ENCODE assay signal across 7 cellular contexts in genomic region chr10:79137404-79137803, GRCh38.
DNase-seq lines count a peak whose midpoint lies in the region; ATAC-seq, FAIRE-seq and TF ChIP-seq lines count a peak whose summit lies in the region.

No MANE protein-coding gene starts in this region.

- peak overlapping the region; percentile 60 for H3K18ac ChIP-seq in H1 (ENCODE audit: extremely low read depth, low read length)

- no peak overlapping the region for H3K4me2 ChIP-seq in H1 (ENCODE audit: insufficient read depth in 1 of 2, low read depth in 2 of 2, low read length in 2 of 2)

- H3K27ac Mint-ChIP-seq in stimulated activated naive B cell treated with anti-CD40 and anti-IgM and Interleukin-4, amounts not matched to agents 10 μg/mL and 1 μg/mL and 100 μg/mL, for 72 hours: peak overlapping the region; percentile 63
- no peak overlapping the region for H3K27ac Mint-ChIP-seq in WTC11

- peak overlapping the region; percentile 66; the same call in 1 of the 2 replicates for H2BK5ac ChIP-seq in H1 (ENCODE audit: low read depth, low read length)

- H3K23me2 ChIP-seq in H1 (ENCODE audit: low read depth, low read length): peaks cover 3% of the 10 kb centered on the region

- no peak overlapping the region for H2AK5ac ChIP-seq in H1 (ENCODE audit: low read depth, low read length)

- H2BK15ac ChIP-seq in H1 (ENCODE audit: low read length): no peak overlapping the region

- peaks cover 0 to 22% of the 10 kb centered on the region in 2 experiments; a peak in 3 of 4 replicates for H3K79me2 ChIP-seq in H1 (ENCODE audit: control insufficient read depth in 1 of 2, insufficient read depth in 2 of 2, low read length in 2 of 2)

- no peaks in the 10 kb centered on the region for H3K27me3 ChIP-seq in H1 (replicated peaks in 1 of 4; ENCODE audit: control insufficient read depth in 3 of 4, extremely low read depth in 1 of 4, insufficient read depth in 3 of 4, low read length in 3 of 4)

- H2BK120ac ChIP-seq in H1 (replicated peaks; ENCODE audit: low read depth, low read length): no peak overlapping the region

- H2BK12ac ChIP-seq in H1 (ENCODE audit: low read depth, low read length): peak overlapping the region; percentile 27; the same call in 1 of the 2 replicates

- H4K5ac ChIP-seq in H1 (ENCODE audit: insufficient read length, low read depth, low read length): no peak overlapping the region

- peaks cover 2 to 12% of the 10 kb centered on the region in 2 experiments for H4K20me1 ChIP-seq in H1 (replicated peaks in 1 of 2; ENCODE audit: control insufficient read depth in 1 of 2, insufficient read depth in 2 of 2, low read length in 2 of 2)

- peaks cover 46 to 57% of the 10 kb centered on the region in 2 donors for H3K4me1 Mint-ChIP-seq in stimulated activated naive B cell treated with anti-CD40 and anti-IgM and Interleukin-4, amounts not matched to agents 10 μg/mL and 1 μg/mL and 100 μg/mL, for 72 hours
- H3K4me1 Mint-ChIP-seq in WTC11: peaks cover 71% of the 10 kb centered on the region

- no peak overlapping the region for H3K4me3 ChIP-seq in H1 (ENCODE audit: extremely low read depth in 1 of 4, insufficient read depth in 2 of 4, low read depth in 3 of 4, low read length in 4 of 4)

- TF ChIP-seq CTCF in H1 (IDR thresholded peaks at IDR 0.05; ENCODE audit: control extremely low read depth in 1 of 3, insufficient read depth in 1 of 3, low read depth in 1 of 3, low read length in 3 of 3): no peak
- no peak for TF ChIP-seq CTCF in WTC11 (IDR thresholded peaks at IDR 0.05)

- no peaks in the 10 kb centered on the region for H3K9me3 ChIP-seq in H1 (ENCODE audit: insufficient read depth in 2 of 2, low read depth in 1 of 2, low read length in 1 of 2)

- CTCF ChIA-PET in H1 (lab: Charles Lee; ENCODE audit: partially characterized antibody) (interaction anchor here (0.8 to 2.4 kb wide), 7 partner anchors 11 to 57 kb away, joined by 3 to 9 read pairs (median 4); no protein-coding TSS in a partner anchor), WTC11 (lab: Charles Lee) (interaction anchor here (1.3 to 1.6 kb wide), 3 partner anchors 10 to 58 kb away, joined by 4 to 5 read pairs (median 4); no protein-coding TSS in a partner anchor)

- no peak overlapping the region for H3K9ac ChIP-seq in H1 (replicated peaks in 1 of 4; ENCODE audit: extremely low read depth in 1 of 4, low read depth in 3 of 4, low read length in 3 of 4)

- ATAC-seq in GM21360 (IDR thresholded peaks at IDR 0.05; ENCODE audit: unreplicated experiment) (peak; percentile 9), HG03354 (IDR thresholded peaks at IDR 0.05; ENCODE audit: poor library complexity, severe bottlenecking, unreplicated experiment) (peak; percentile 28), WTC11 (no peak; the same call in 1 of the 2 replicates), GM19035 (IDR thresholded peaks at IDR 0.05; ENCODE audit: unreplicated experiment) (no peak)
- peak in 1 of 2 donors; percentile 8 for ATAC-seq in stimulated activated naive B cell treated with anti-CD40 and anti-IgM and Interleukin-4, amounts not matched to agents 10 μg/mL and 1 μg/mL and 100 μg/mL, for 72 hours (replicated peaks)

- H3K36me3 ChIP-seq in H1 (ENCODE audit: control insufficient read depth in 2 of 4, insufficient read depth in 4 of 4, low read length in 3 of 4): peaks cover 0 to 16% (median 4%) of the 10 kb centered on the region in 4 experiments; a peak in 4 of 8 replicates

- H3K4ac ChIP-seq in H1 (replicated peaks; ENCODE audit: insufficient read length, low read depth, low read length): no peak overlapping the region

- H3K4me1 ChIP-seq in H1 (replicated peaks in 1 of 4; ENCODE audit: control insufficient read depth in 3 of 4, insufficient read depth in 4 of 4, low read length in 3 of 4): peaks cover 8 to 36% (median 20%) of the 10 kb centered on the region in 4 experiments

- DNase-seq in H1 (ENCODE audit: low read depth in 1 of 2, low spot score in 2 of 2) (no peak), WTC11 (ENCODE audit: low spot score) (no peak), Ammon's horn (ENCODE audit: low spot score) (no peak)
- DNase-seq in stimulated activated naive B cell treated with anti-CD40 and anti-IgM and Interleukin-4, amounts not matched to agents 10 μg/mL and 1 μg/mL and 100 μg/mL, for 72 hours: no peak

- no peak overlapping the region for H2BK20ac ChIP-seq in H1 (ENCODE audit: low read length)

- peak overlapping the region; percentile 7 for H4K8ac ChIP-seq in H1 (ENCODE audit: extremely low read depth, insufficient read depth, low read length)

- H3K36me3 Mint-ChIP-seq in stimulated activated naive B cell treated with anti-CD40 and anti-IgM and Interleukin-4, amounts not matched to agents 10 μg/mL and 1 μg/mL and 100 μg/mL, for 72 hours: peaks cover 11 to 17% of the 10 kb centered on the region in 2 donors
- peaks cover 9% of the 10 kb centered on the region; the same call in 1 of the 2 replicates for H3K36me3 Mint-ChIP-seq in WTC11

- POLR2A ChIA-PET in H1 (lab: Charles Lee; ENCODE audit: partially characterized antibody): interaction anchor here (1.0 to 1.3 kb wide), 2 partner anchors 12 to 20 kb away, joined by 3 to 5 read pairs; no protein-coding TSS in a partner anchor
- POLR2A ChIA-PET in WTC11 (lab: Charles Lee): no interaction called here

- H3K56ac ChIP-seq in H1 (replicated peaks; ENCODE audit: insufficient read length, low read depth, low read length): no peak overlapping the region

- no peak for TF ChIP-seq EP300 in H1 (IDR thresholded peaks at IDR 0.05; ENCODE audit: borderline replicate concordance in 1 of 2, low read depth in 2 of 2, low read length in 2 of 2)

- H3K27ac ChIP-seq in H1 (ENCODE audit: low read depth, low read length): no peak overlapping the region

- peaks cover 14 to 30% of the 10 kb centered on the region in 2 donors for H3K27me3 Mint-ChIP-seq in stimulated activated naive B cell treated with anti-CD40 and anti-IgM and Interleukin-4, amounts not matched to agents 10 μg/mL and 1 μg/mL and 100 μg/mL, for 72 hours
- H3K27me3 Mint-ChIP-seq in WTC11 (ENCODE audit: low read depth): no peaks in the 10 kb centered on the region

- no peak for TF ChIP-seq RAD21 in H1 (IDR thresholded peaks at IDR 0.05 in 1 of 2, conservative IDR thresholded peaks at IDR 0.05 in 1 of 2; ENCODE audit: low read depth in 2 of 2, low read length in 2 of 2)

- H4K91ac ChIP-seq in H1 (replicated peaks; ENCODE audit: insufficient read length, low read length): no peak overlapping the region

- H3K9me3 Mint-ChIP-seq in stimulated activated naive B cell treated with anti-CD40 and anti-IgM and Interleukin-4, amounts not matched to agents 10 μg/mL and 1 μg/mL and 100 μg/mL, for 72 hours: no peaks in the 10 kb centered on the region
- no peaks in the 10 kb centered on the region for H3K9me3 Mint-ChIP-seq in WTC11

- FAIRE-seq in H1 (lab: Jason Lieb, UNC): no peak

- no peak overlapping the region for H3K23ac ChIP-seq in H1 (ENCODE audit: insufficient read length)

- peak overlapping the region; percentile 16 for H3K14ac ChIP-seq in H1 (ENCODE audit: insufficient read length)

- H3K79me1 ChIP-seq in H1 (ENCODE audit: low read depth, low read length): peaks cover 20% of the 10 kb centered on the region

- H2AFZ ChIP-seq in H1 (ENCODE audit: low read length): no peak overlapping the region

- no peak for TF ChIP-seq POLR2A in H1 (IDR thresholded peaks at IDR 0.05; ENCODE audit: control extremely low read depth in 1 of 2, low read depth in 2 of 2, low read length in 2 of 2)

- WGBS in H1 (ENCODE audit: extremely low coverage in 1 of 2, insufficient coverage in 1 of 2, insufficient read length in 1 of 2, insufficient replicate concordance in 2 of 2, low coverage in 1 of 2, low lambda C conversion rate in 2 of 2, missing lambda C conversion rate in 1 of 2), 2 experiments: 84% methylated on average over 4 of the region's 9 CpGs; no CpG with 5 or more reads in 1 of the 2 experiments

- H3K4me3 Mint-ChIP-seq in stimulated activated naive B cell treated with anti-CD40 and anti-IgM and Interleukin-4, amounts not matched to agents 10 μg/mL and 1 μg/mL and 100 μg/mL, for 72 hours: peak overlapping the region; percentile 61 to 65
- H3K4me3 Mint-ChIP-seq in WTC11: no peak overlapping the region

TF ChIP-seq in H1, 55 proteins besides CTCF, POLR2A, EP300 and RAD21:
- TF ChIP-seq CBX8 (IDR thresholded peaks at IDR 0.05; ENCODE audit: borderline replicate concordance, low read depth, low read length) (no peak), SIN3A (conservative IDR thresholded peaks at IDR 0.05 in 1 of 2, IDR thresholded peaks at IDR 0.05 in 1 of 2; ENCODE audit: low read depth in 1 of 2, low read length in 2 of 2) (no peak), SUZ12 (IDR thresholded peaks at IDR 0.05; ENCODE audit: low read length) (no peak), KDM4A (IDR thresholded peaks at IDR 0.05; ENCODE audit: low read depth, low read length, severe bottlenecking) (no peak), RBBP5 (IDR thresholded peaks at IDR 0.05; ENCODE audit: borderline replicate concordance, low read depth, low read length) (no peak), GTF2F1 (IDR thresholded peaks at IDR 0.05; ENCODE audit: borderline replicate concordance, low read depth, low read length) (no peak), E2F6 (IDR thresholded peaks at IDR 0.05) (no peak), CHD2 (IDR thresholded peaks at IDR 0.05; ENCODE audit: low read length) (no peak)
TF ChIP-seq in H1: peak in this region for 0.

TF ChIP-seq in WTC11, 78 proteins besides CTCF, POLR2A, EP300 and RAD21 (continues in another document):
- no peak for TF ChIP-seq ERG (CRISPR knock-in tag; IDR thresholded peaks at IDR 0.05)
- no peak for TF ChIP-seq SMAD4 (CRISPR knock-in tag; IDR thresholded peaks at IDR 0.05)
- no peak for TF ChIP-seq E2F1 (CRISPR knock-in tag; IDR thresholded peaks at IDR 0.05)
- TF ChIP-seq ZNF396 (CRISPR knock-in tag; IDR thresholded peaks at IDR 0.05; ENCODE audit: borderline replicate concordance): no peak
- no peak for TF ChIP-seq MYBL2 (CRISPR knock-in tag; IDR thresholded peaks at IDR 0.05)

Comparison
In these comparisons a context has a peak if more than half of its experiments do, and no peak if none do; other contexts are left out.
1. ATAC-seq: peak in GM21360 (single experiment) and HG03354 (single experiment); none in WTC11 (single experiment) and GM19035 (single experiment).